In genomic region chr14:66701813-66702212, GRCh38 we compare ENCODE assay signal across 23 cellular contexts.
"Had no signal": no experiment of that assay in that cellular context is flagged by ENCODE, and none has a peak within 500 bp of the region (broad histone marks: within the 10 kb centered on the region; RNA-seq: fewer than 3 reads in every experiment).

No MANE protein-coding gene starts in this region.

- DNase-seq: colonic mucosa; effector CD8-positive, alpha-beta T cell; glutamatergic neuron; hypothalamus; immature natural killer cell; islet precursor cell; kidney glomerular epithelial cell; left ventricle myocardium superior; lower lobe of right lung; natural killer cell; small intestine; stimulated activated CD4-positive, alpha-beta T cell treated with anti-CD3 and anti-CD28 coated beads, Interleukin-15, amount 100 ng/mL, for 24 hours; stimulated activated CD4-positive, alpha-beta T cell treated with anti-CD3 and anti-CD28 coated beads, Interleukin-2, amount 100 ng/mL, for 48 hours; stimulated activated naive B cell treated with anti-CD40 and anti-IgM and Interleukin-4, amounts not matched to agents 10 μg/mL and 1 μg/mL and 100 μg/mL, for 72 hours; upper lobe of left lung had no signal

- H3K27me3 ChIP-seq: colonic mucosa, esophagus muscularis mucosa, foreskin keratinocyte, gastroesophageal sphincter, neutrophil, pancreas, right lobe of liver, tibial nerve, upper lobe of left lung had no signal

- H3K27ac ChIP-seq: colonic mucosa, esophagus muscularis mucosa, foreskin keratinocyte, gastroesophageal sphincter, lower lobe of right lung, neutrophil, pancreas, right lobe of liver, thoracic aorta, tibial nerve, upper lobe of left lung had no signal

- H3K4me3 ChIP-seq: colonic mucosa, esophagus muscularis mucosa, gastroesophageal sphincter, lower lobe of right lung, pancreas, right lobe of liver, thoracic aorta, tibial nerve, upper lobe of left lung had no signal

- ATAC-seq: foreskin keratinocyte; gastroesophageal sphincter; left ventricle myocardium superior; lower lobe of right lung; natural killer cell; pancreas; stimulated activated naive B cell treated with anti-CD40 and anti-IgM and Interleukin-4, amounts not matched to agents 10 μg/mL and 1 μg/mL and 100 μg/mL, for 72 hours had no signal

- FAIRE-seq: pancreas, small intestine had no signal

- H3K36me3 ChIP-seq: colonic mucosa, esophagus muscularis mucosa, gastroesophageal sphincter, lower lobe of right lung, neutrophil, pancreas, right lobe of liver, thoracic aorta, tibial nerve, upper lobe of left lung had no signal

- H3K9me3 ChIP-seq: colonic mucosa, neutrophil, pancreas, right lobe of liver had no signal

- H3K4me1 ChIP-seq: colonic mucosa, esophagus muscularis mucosa, foreskin keratinocyte, gastroesophageal sphincter, lower lobe of right lung, pancreas, right lobe of liver, tibial nerve, upper lobe of left lung had no signal
